Comparison of ENCODE assay signal across 2 cellular contexts in genomic region chr4:98905297-98905696, GRCh38.
A peak's percentile ranks its signal among the peaks of the same experiment; 100 is the strongest.
TF ChIP-seq lines count a peak whose summit lies in the region.

No MANE protein-coding gene starts in this region.

TF ChIP-seq in HepG2, 621 proteins besides CTCF, POLR2A, EP300 and RAD21:
- TF ChIP-seq, protein P1, sequence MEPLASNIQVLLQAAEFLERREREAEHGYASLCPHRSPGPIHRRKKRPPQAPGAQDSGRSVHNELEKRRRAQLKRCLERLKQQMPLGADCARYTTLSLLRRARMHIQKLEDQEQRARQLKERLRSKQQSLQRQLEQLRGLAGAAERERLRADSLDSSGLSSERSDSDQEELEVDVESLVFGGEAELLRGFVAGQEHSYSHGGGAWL (CRISPR knock-in tag; IDR thresholded peaks at IDR 0.05), result no peak
- no peak for TF ChIP-seq ZNF589 (CRISPR knock-in tag; conservative IDR thresholded peaks at IDR 0.05)
- no peak for TF ChIP-seq ZNF317 (CRISPR knock-in tag; IDR thresholded peaks at IDR 0.05)
- TF ChIP-seq, protein P2, sequence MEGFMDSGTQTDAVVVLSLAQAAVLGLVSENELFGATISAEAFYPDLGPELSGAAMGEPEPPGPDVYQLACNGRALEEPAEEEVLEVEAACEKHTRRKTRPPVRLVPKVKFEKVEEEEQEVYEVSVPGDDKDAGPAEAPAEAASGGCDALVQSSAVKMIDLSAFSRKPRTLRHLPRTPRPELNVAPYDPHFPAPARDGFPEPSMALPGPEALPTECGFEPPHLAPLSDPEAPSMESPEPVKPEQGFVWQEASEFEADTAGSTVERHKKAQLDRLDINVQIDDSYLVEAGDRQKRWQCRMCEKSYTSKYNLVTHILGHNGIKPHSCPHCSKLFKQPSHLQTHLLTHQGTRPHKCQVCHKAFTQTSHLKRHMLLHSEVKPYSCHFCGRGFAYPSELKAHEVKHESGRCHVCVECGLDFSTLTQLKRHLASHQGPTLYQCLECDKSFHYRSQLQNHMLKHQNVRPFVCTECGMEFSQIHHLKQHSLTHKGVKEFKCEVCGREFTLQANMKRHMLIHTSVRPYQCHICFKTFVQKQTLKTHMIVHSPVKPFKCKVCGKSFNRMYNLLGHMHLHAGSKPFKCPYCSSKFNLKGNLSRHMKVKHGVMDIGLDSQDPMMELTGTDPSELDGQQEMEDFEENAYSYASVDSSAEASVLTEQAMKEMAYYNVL (CRISPR knock-in tag; IDR thresholded peaks at IDR 0.05; ENCODE audit: borderline replicate concordance), result no peak
- TF ChIP-seq E2F5 (CRISPR knock-in tag; conservative IDR thresholded peaks at IDR 0.05), result no peak
- no peak for TF ChIP-seq ZKSCAN1 (IDR thresholded peaks at IDR 0.05; ENCODE audit: low read length)
- TF ChIP-seq U2AF1 (optimal IDR thresholded peaks at IDR 0.05; ENCODE audit: low read depth, low read length), result no peak
- TF ChIP-seq ATM (IDR thresholded peaks at IDR 0.05; ENCODE audit: borderline replicate concordance), result no peak
- TF ChIP-seq HNF4A (CRISPR knock-in tag; IDR thresholded peaks at IDR 0.05), result peak; percentile 39
- TF ChIP-seq RBM22 (optimal IDR thresholded peaks at IDR 0.05; ENCODE audit: low read length), result peak; percentile 55
- TF ChIP-seq RXRA (CRISPR knock-in tag; IDR thresholded peaks at IDR 0.05), result no peak
- TF ChIP-seq ZBTB40 (IDR thresholded peaks at IDR 0.05), result no peak
- TF ChIP-seq ZBTB40 (CRISPR knock-in tag; IDR thresholded peaks at IDR 0.05), result no peak
- 0 out of 2 replicates have a peak, but pooled peaks have one; percentile 36 for TF ChIP-seq NR2F6 (IDR thresholded peaks at IDR 0.05)
- no peak for TF ChIP-seq NR2F6 (CRISPR knock-in tag; IDR thresholded peaks at IDR 0.05)
- TF ChIP-seq ZNF205 (CRISPR knock-in tag; IDR thresholded peaks at IDR 0.05), result no peak

TF ChIP-seq in GM12878, 131 proteins besides CTCF, POLR2A, EP300 and RAD21:
- TF ChIP-seq, protein P3, sequence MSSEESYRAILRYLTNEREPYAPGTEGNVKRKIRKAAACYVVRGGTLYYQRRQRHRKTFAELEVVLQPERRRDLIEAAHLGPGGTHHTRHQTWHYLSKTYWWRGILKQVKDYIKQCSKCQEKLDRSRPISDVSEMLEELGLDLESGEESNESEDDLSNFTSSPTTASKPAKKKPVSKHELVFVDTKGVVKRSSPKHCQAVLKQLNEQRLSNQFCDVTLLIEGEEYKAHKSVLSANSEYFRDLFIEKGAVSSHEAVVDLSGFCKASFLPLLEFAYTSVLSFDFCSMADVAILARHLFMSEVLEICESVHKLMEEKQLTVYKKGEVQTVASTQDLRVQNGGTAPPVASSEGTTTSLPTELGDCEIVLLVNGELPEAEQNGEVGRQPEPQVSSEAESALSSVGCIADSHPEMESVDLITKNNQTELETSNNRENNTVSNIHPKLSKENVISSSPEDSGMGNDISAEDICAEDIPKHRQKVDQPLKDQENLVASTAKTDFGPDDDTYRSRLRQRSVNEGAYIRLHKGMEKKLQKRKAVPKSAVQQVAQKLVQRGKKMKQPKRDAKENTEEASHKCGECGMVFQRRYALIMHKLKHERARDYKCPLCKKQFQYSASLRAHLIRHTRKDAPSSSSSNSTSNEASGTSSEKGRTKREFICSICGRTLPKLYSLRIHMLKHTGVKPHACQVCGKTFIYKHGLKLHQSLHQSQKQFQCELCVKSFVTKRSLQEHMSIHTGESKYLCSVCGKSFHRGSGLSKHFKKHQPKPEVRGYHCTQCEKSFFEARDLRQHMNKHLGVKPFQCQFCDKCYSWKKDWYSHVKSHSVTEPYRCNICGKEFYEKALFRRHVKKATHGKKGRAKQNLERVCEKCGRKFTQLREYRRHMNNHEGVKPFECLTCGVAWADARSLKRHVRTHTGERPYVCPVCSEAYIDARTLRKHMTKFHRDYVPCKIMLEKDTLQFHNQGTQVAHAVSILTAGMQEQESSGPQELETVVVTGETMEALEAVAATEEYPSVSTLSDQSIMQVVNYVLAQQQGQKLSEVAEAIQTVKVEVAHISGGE (CRISPR knock-in tag; IDR thresholded peaks at IDR 0.05), result no peak
- TF ChIP-seq CUX1 (IDR thresholded peaks at IDR 0.05; ENCODE audit: insufficient replicate concordance, low read depth, low read length) (no peak), CHD1 (IDR thresholded peaks at IDR 0.05; ENCODE audit: low read depth, low read length) (no peak), IKZF2 (IDR thresholded peaks at IDR 0.05) (no peak), WRNIP1 (IDR thresholded peaks at IDR 0.05; ENCODE audit: borderline replicate concordance, low read depth, low read length) (no peak), ZNF217 (IDR thresholded peaks at IDR 0.05) (no peak), BRCA1 (IDR thresholded peaks at IDR 0.05; ENCODE audit: low read depth, low read length) (no peak), EGR1 (IDR thresholded peaks at IDR 0.05; ENCODE audit: borderline replicate concordance in 1 of 2, low read depth in 2 of 2, low read length in 2 of 2) (no peak), NFXL1 (IDR thresholded peaks at IDR 0.05; ENCODE audit: borderline replicate concordance) (no peak), MTA3 (IDR thresholded peaks at IDR 0.05; ENCODE audit: borderline replicate concordance, low read length) (no peak), POLR2AphosphoS2 (IDR thresholded peaks at IDR 0.05; ENCODE audit: low read depth, low read length) (no peak), GABPA (IDR thresholded peaks at IDR 0.05; ENCODE audit: low read depth) (no peak), ZBTB33 (IDR thresholded peaks at IDR 0.05) (no peak), DPF2 (IDR thresholded peaks at IDR 0.05) (no peak)
- TF ChIP-seq, protein P4, sequence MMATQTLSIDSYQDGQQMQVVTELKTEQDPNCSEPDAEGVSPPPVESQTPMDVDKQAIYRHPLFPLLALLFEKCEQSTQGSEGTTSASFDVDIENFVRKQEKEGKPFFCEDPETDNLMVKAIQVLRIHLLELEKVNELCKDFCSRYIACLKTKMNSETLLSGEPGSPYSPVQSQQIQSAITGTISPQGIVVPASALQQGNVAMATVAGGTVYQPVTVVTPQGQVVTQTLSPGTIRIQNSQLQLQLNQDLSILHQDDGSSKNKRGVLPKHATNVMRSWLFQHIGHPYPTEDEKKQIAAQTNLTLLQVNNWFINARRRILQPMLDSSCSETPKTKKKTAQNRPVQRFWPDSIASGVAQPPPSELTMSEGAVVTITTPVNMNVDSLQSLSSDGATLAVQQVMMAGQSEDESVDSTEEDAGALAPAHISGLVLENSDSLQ (IDR thresholded peaks at IDR 0.05), result no peak
- TF ChIP-seq, protein P5, sequence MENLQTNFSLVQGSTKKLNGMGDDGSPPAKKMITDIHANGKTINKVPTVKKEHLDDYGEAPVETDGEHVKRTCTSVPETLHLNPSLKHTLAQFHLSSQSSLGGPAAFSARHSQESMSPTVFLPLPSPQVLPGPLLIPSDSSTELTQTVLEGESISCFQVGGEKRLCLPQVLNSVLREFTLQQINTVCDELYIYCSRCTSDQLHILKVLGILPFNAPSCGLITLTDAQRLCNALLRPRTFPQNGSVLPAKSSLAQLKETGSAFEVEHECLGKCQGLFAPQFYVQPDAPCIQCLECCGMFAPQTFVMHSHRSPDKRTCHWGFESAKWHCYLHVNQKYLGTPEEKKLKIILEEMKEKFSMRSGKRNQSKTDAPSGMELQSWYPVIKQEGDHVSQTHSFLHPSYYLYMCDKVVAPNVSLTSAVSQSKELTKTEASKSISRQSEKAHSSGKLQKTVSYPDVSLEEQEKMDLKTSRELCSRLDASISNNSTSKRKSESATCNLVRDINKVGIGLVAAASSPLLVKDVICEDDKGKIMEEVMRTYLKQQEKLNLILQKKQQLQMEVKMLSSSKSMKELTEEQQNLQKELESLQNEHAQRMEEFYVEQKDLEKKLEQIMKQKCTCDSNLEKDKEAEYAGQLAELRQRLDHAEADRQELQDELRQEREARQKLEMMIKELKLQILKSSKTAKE (IDR thresholded peaks at IDR 0.05; ENCODE audit: low read depth, poor library complexity, severe bottlenecking), result no peak
TF ChIP-seq in GM12878: peak in this region for 0.
